Comparison of ENCODE assay signal across 16 cellular contexts in the genomic region with DNA sequence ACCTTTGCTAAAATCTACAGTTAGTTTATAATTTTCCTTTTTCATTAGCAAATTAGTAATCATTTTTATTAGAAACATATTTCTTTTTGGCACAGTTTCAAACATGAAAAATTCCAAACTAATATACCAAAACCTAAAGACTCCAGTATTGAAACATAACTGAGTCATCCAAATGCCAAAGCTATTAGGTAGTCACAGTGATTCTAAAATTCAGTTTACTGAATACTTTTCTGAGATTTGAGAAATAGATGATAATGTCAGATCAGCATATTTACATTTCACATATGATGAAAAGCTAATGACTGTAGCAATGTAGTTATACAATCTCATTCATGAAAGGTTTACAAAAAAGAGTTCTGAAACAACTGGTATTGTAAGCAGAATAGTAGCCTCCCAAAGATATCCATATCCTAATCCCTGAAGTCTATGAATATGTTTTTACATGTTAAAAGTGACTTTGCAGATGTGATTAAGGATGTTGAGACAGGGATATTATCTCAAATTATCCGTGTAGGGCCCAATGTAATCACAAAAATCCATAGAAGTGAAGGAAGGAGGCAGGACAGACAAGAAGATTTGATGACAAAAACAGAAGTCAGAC.
DNase-seq lines count a peak whose midpoint lies in the region; ATAC-seq, FAIRE-seq and TF ChIP-seq lines count a peak whose summit lies in the region.
"Had no signal": no experiment of that assay in that cellular context is flagged by ENCODE, and none has a peak within 500 bp of the region (broad histone marks: within the 10 kb centered on the region; RNA-seq: fewer than 3 reads in every experiment).

No MANE protein-coding gene starts in this region.

- no peaks in the 10 kb centered on the region for H3K27me3 ChIP-seq in keratinocyte (ENCODE audit: control insufficient read depth, extremely low read depth, insufficient read depth, low read length)
- H3K27me3 ChIP-seq: spleen, suprapubic skin had no signal

- peak overlapping the region; percentile 49 for H2AFZ ChIP-seq in keratinocyte (ENCODE audit: control insufficient read depth, low read length)

- ATAC-seq in GM19395 (IDR thresholded peaks at IDR 0.05; ENCODE audit: unreplicated experiment) (no peak), HG02588 (IDR thresholded peaks at IDR 0.05; ENCODE audit: unreplicated experiment) (no peak)
- ATAC-seq: activated T-helper 17 cell treated with anti-CD3 and anti-CD28 coated beads, Interleukin-2, amount 50 U/mL, for 72 hours had no signal

- in situ Hi-C loops in ACHN (cut with HindIII; ENCODE audit: low pct_ligation_motif_present, low pct_unique_long_range_greater_than_20kb, low sequenced_read_pairs) = no loop called here

- peaks cover 12% of the 10 kb centered on the region for H3K4me1 ChIP-seq in keratinocyte (ENCODE audit: control insufficient read depth, extremely low read depth, insufficient read depth, low read length)
- H3K4me1 ChIP-seq: spleen, suprapubic skin had no signal

- DNase-seq in ACHN (peak; percentile 53), LHCN-M2 (ENCODE audit: low read depth) (peak; percentile 59), cardiac fibroblast (ENCODE audit: low read depth in 2 of 2) (peak; percentile 32 to 79), keratinocyte (ENCODE audit: low read depth, low spot score) (peak; percentile 19), NCI-H2029 treated with DMSO at 0.1 percent for 48 hours (lab: John Stamatoyannopoulos, UW) (no peak), NCI-H526 treated with DMSO at 0.1 percent for 48 hours (lab: John Stamatoyannopoulos, UW) (no peak)
- DNase-seq: activated CD4-positive, alpha-beta memory T cell treated with anti-CD3 and anti-CD28 coated beads, Interleukin-2, amount 10 ng/mL, durations not matched to agents 7 days and 5 days; DMS53; NCI-H2171; spleen had no signal

- H4K20me1 ChIP-seq in keratinocyte (ENCODE audit: control insufficient read depth, extremely low read depth, insufficient read depth, low read length) = no peaks in the 10 kb centered on the region

- no peaks in the 10 kb centered on the region for H3K9me3 ChIP-seq in keratinocyte (ENCODE audit: control insufficient read depth, low read depth, low read length)
- H3K9me3 ChIP-seq: suprapubic skin had no signal

- peak overlapping the region; percentile 56 for H3K27ac ChIP-seq in keratinocyte (ENCODE audit: control insufficient read depth, insufficient read depth, low read length)
- H3K27ac ChIP-seq: SK-N-MC, spleen, suprapubic skin had no signal

- H3K9me1 ChIP-seq in keratinocyte (ENCODE audit: control insufficient read depth, extremely low read depth, insufficient read depth, low read length) = no peaks in the 10 kb centered on the region

- H3K9ac ChIP-seq in keratinocyte (ENCODE audit: control insufficient read depth, extremely low read depth, insufficient read depth, low read length) = peak overlapping the region; percentile 9

- TF ChIP-seq CTCF in cardiac fibroblast (IDR thresholded peaks at IDR 0.05; ENCODE audit: low read depth, low read length) (no peak), keratinocyte (optimal IDR thresholded peaks at IDR 0.05 in 1 of 3, IDR thresholded peaks at IDR 0.05 in 1 of 3, conservative IDR thresholded peaks at IDR 0.05 in 1 of 3; ENCODE audit: extremely low read depth in 1 of 3, insufficient read depth in 2 of 3, low read length in 3 of 3) (no peak)

- H3K4me3 ChIP-seq in cardiac fibroblast (replicated peaks in 1 of 2; ENCODE audit: low read depth in 2 of 2, low read length in 2 of 2) = no peak overlapping the region
- H3K4me3 ChIP-seq in keratinocyte (ENCODE audit: control insufficient read depth in 2 of 3, extremely low read depth in 1 of 3, insufficient read depth in 2 of 3, low read depth in 1 of 3, low read length in 3 of 3) = peak overlapping the region in 1 of 3 experiments; percentile 22
- H3K4me3 ChIP-seq: SK-N-MC, spleen, suprapubic skin had no signal

- H3K36me3 ChIP-seq in keratinocyte (ENCODE audit: control insufficient read depth in 2 of 2, extremely low read depth in 1 of 2, insufficient read depth in 2 of 2, low read length in 2 of 2) = no peaks in the 10 kb centered on the region
- H3K36me3 ChIP-seq: spleen, suprapubic skin had no signal

- FAIRE-seq in keratinocyte (lab: Jason Lieb, UNC) = peak; percentile 75
- FAIRE-seq: TTC549 had no signal

- dilution Hi-C loops in keratinocyte (cut with MboI; ENCODE audit: extremely low pct_ligation_motif_present, low sequenced_read_pairs) = no loop called here

- H3K79me2 ChIP-seq in keratinocyte (ENCODE audit: control insufficient read depth, insufficient read depth, low read length) = no peaks in the 10 kb centered on the region

- peak overlapping the region; percentile 56 for H3K4me2 ChIP-seq in keratinocyte (ENCODE audit: control insufficient read depth, extremely low read depth, insufficient read depth, low read depth, low read length)

Comparison
In these comparisons a context has a peak if more than half of its experiments do, and no peak if none do; other contexts are left out.
1. DNase-seq: peak in ACHN (single experiment), LHCN-M2 (single experiment), cardiac fibroblast (2 of 2) and keratinocyte (single experiment); none in NCI-H2029 treated with DMSO at 0.1 percent for 48 hours (single experiment) and NCI-H526 treated with DMSO at 0.1 percent for 48 hours (single experiment).